ENCODE assay signal across 20 cellular contexts in genomic region chr1:11394592-11395229, GRCh38.
"Had no signal": no experiment of that assay in that cellular context is flagged by ENCODE, and none has a peak within 500 bp of the region (broad histone marks: within the 10 kb centered on the region; RNA-seq: fewer than 3 reads in every experiment).

No MANE protein-coding gene starts in this region.

- H3K27ac Mint-ChIP-seq: activated naive CD8-positive, alpha-beta T cell; activated T-helper 2 cell treated with anti-CD3 and anti-CD28 coated beads, Interferon-gamma antibody, Interleukin-2, Interleukin-4, amounts not matched to agents 10 μg/mL and 5 μg/mL and 100 μg/mL, durations not matched to agents 14 hours and 24 hours and 36 hours; memory B cell; nephron had no signal

- H3K27me3 ChIP-seq: adrenal gland, ascending aorta had no signal

- DNase-seq: activated CD4-positive, alpha-beta T cell treated with anti-CD3 and anti-CD28 coated beads for 4 hours; activated CD4-positive, alpha-beta T cell treated with anti-CD3 and anti-CD28 coated beads, Interleukin-2, amount 50 U/mL, for 48 hours; activated CD4-positive, CD25-positive, alpha-beta regulatory T cell; activated CD8-positive, alpha-beta memory T cell treated with anti-CD3 and anti-CD28 coated beads, Interleukin-2, amount 50 U/mL, for 48 hours; activated naive CD4-positive, alpha-beta T cell; activated T-cell treated with anti-CD3 and anti-CD28 coated beads, Interleukin-2, amount 50 U/mL, for 4 hours; adrenal gland; central memory CD4-positive, alpha-beta T cell; esophagus squamous epithelium; gastrocnemius medialis; occipital lobe; stimulated activated CD4-positive, alpha-beta T cell treated with anti-CD3 and anti-CD28 coated beads, Interleukin-4, amount 100 ng/mL, for 4 hours; stimulated activated naive CD8-positive, alpha-beta T cell treated with anti-CD3 and anti-CD28 coated beads, Interleukin-15, Interleukin-2, amounts not matched to agents 100 U/mL and 50 U/mL, for 24 hours; upper lobe of right lung had no signal

- H3K9me3 Mint-ChIP-seq: activated T-cell treated with anti-CD3 and anti-CD28 coated beads, Interleukin-2, amount 50 U/mL, for 4 hours; activated T-helper 2 cell treated with anti-CD3 and anti-CD28 coated beads, Interferon-gamma antibody, Interleukin-2, Interleukin-4, amounts not matched to agents 10 μg/mL and 5 μg/mL and 100 μg/mL, durations not matched to agents 14 hours and 24 hours and 36 hours; memory B cell; nephron had no signal

- H3K27me3 Mint-ChIP-seq: activated naive CD8-positive, alpha-beta T cell had no signal

- ATAC-seq: activated T-cell treated with anti-CD3 and anti-CD28 coated beads, Interleukin-2, amount 50 U/mL, for 4 hours; gastrocnemius medialis; stimulated activated naive CD8-positive, alpha-beta T cell treated with anti-CD3 and anti-CD28 coated beads, Interleukin-15, Interleukin-2, amounts not matched to agents 100 U/mL and 50 U/mL, for 24 hours; upper lobe of right lung had no signal

- H3K27ac ChIP-seq: adrenal gland, ascending aorta, esophagus squamous epithelium, gastrocnemius medialis, prostate gland, upper lobe of right lung had no signal

- H3K9me3 ChIP-seq: adrenal gland, ascending aorta, esophagus squamous epithelium, gastrocnemius medialis, prostate gland, upper lobe of right lung had no signal

- H3K4me3 Mint-ChIP-seq: activated naive CD8-positive, alpha-beta T cell; activated T-cell treated with anti-CD3 and anti-CD28 coated beads, Interleukin-2, amount 50 U/mL, for 4 hours; memory B cell; nephron had no signal

- H3K36me3 ChIP-seq: adrenal gland, ascending aorta, esophagus squamous epithelium, gastrocnemius medialis, prostate gland, upper lobe of right lung had no signal

- H3K4me1 ChIP-seq: adrenal gland, ascending aorta, esophagus squamous epithelium, gastrocnemius medialis, prostate gland, upper lobe of right lung had no signal

- H3K36me3 Mint-ChIP-seq: activated naive CD8-positive, alpha-beta T cell; memory B cell had no signal

- H3K4me3 ChIP-seq: adrenal gland, ascending aorta, esophagus squamous epithelium, gastrocnemius medialis, prostate gland, upper lobe of right lung had no signal
